In genomic region chr14:67816326-67817009, GRCh38 we compare ENCODE assay signal across 8 cellular contexts. TPM values are rescaled to one million over a fixed set of nuclear protein-coding genes. Genes with fewer than 3 reads are reported as not detected.
A peak's percentile ranks its signal among the peaks of the same experiment; 100 is the strongest.
DNase-seq lines count a peak whose midpoint lies in the region; ATAC-seq, FAIRE-seq and TF ChIP-seq lines count a peak whose summit lies in the region.

ZFYVE26 (minus strand) TSS chr14:67816590; CDS start chr14:67815963, 627 bp downstream.

- H3K4me2 ChIP-seq in astrocyte (ENCODE audit: low read length): peak within 1 kb of the TSS; percentile 93

- H2AFZ ChIP-seq in astrocyte (ENCODE audit: low read depth, low read length): peak within 1 kb of the TSS; percentile 77

- no peak for TF ChIP-seq CTCF in astrocyte (IDR thresholded peaks at IDR 0.05; ENCODE audit: insufficient read depth, low read depth, low read length)

- intact Hi-C loops in aorta (cut with DNase I): no loop called here

- no peaks in the 10 kb centered on the region for H3K27me3 Mint-ChIP-seq in T-helper 2 cell treated with Interferon-gamma antibody and Interleukin-4, amounts not matched to agents 5 μg/mL and 100 μg/mL, for 36 hours (ENCODE audit: low read depth)
- H3K27me3 Mint-ChIP-seq in astrocyte (ENCODE audit: low read depth, unreplicated experiment): no peaks in the 10 kb centered on the region

- DNase-seq in NCI-H1930 (lab: John Stamatoyannopoulos, UW) (peak; percentile 92), astrocyte (ENCODE audit: low read depth) (peak; percentile 89), hepatic stellate cell (ENCODE audit: low spot score) (peak; percentile 95), aorta (peak; percentile 93 to 95)
- DNase-seq in T-helper 2 cell treated with Interferon-gamma antibody and Interleukin-4, amounts not matched to agents 5 μg/mL and 100 μg/mL, for 36 hours (ENCODE audit: low spot score): peak; percentile 90

- H3K4me3 ChIP-seq in astrocyte (ENCODE audit: insufficient read depth, low read depth, low read length) (peak within 1 kb of the TSS; percentile 80), rectal smooth muscle tissue (ENCODE audit: low read length) (peak within 1 kb of the TSS; percentile 97), aorta (ENCODE audit: low read length in 2 of 2) (peak within 1 kb of the TSS; percentile 70 to 94)

- no peaks in the 10 kb centered on the region for H3K36me3 Mint-ChIP-seq in T-helper 2 cell treated with Interferon-gamma antibody and Interleukin-4, amounts not matched to agents 5 μg/mL and 100 μg/mL, for 36 hours (ENCODE audit: low read depth)
- H3K36me3 Mint-ChIP-seq in astrocyte (ENCODE audit: low read depth, unreplicated experiment): peaks cover 3% of the 10 kb centered on the region

- H3K36me3 ChIP-seq in astrocyte (ENCODE audit: insufficient read depth, low read length) (peaks cover 3% of the 10 kb centered on the region), rectal smooth muscle tissue (ENCODE audit: control insufficient read depth, insufficient read depth, low read length) (no peaks in the 10 kb centered on the region), aorta (ENCODE audit: control insufficient read depth in 1 of 2, insufficient read depth in 2 of 2, low read length in 1 of 2) (no peaks in the 10 kb centered on the region)

- H3K27me3 ChIP-seq in astrocyte (ENCODE audit: insufficient read depth, low read length): no peaks in the 10 kb centered on the region
- H3K27me3 ChIP-seq in rectal smooth muscle tissue (ENCODE audit: control insufficient read depth, insufficient read depth, low read length): no peaks in the 10 kb centered on the region
- H3K27me3 ChIP-seq in aorta (ENCODE audit: control insufficient read depth in 1 of 2, insufficient read depth in 2 of 2, low read length in 1 of 2): no peaks in the 10 kb centered on the region

- ATAC-seq in GM18502 (IDR thresholded peaks at IDR 0.05; ENCODE audit: poor library complexity, unreplicated experiment): peak; percentile 77
- peak; percentile 92 for ATAC-seq in HG02970 (IDR thresholded peaks at IDR 0.05; ENCODE audit: low FRiP score, unreplicated experiment)
- ATAC-seq in aorta (ENCODE audit: low FRiP score): peak; percentile 95

- H3K9ac ChIP-seq in astrocyte (ENCODE audit: low read length) (peak within 1 kb of the TSS; percentile 89), rectal smooth muscle tissue (ENCODE audit: low read length) (peak within 1 kb of the TSS; percentile 87)

- no peaks in the 10 kb centered on the region for H3K9me3 ChIP-seq in astrocyte (ENCODE audit: insufficient read depth, low read depth, low read length)
- no peaks in the 10 kb centered on the region for H3K9me3 ChIP-seq in aorta (ENCODE audit: control insufficient read depth, low read length)

- H4K20me1 ChIP-seq in astrocyte (ENCODE audit: insufficient read depth, low read length): no peaks in the 10 kb centered on the region

- no peak for FAIRE-seq in astrocyte (lab: Jason Lieb, UNC)

- peak within 1 kb of the TSS; percentile 92 for H3K4me3 Mint-ChIP-seq in T-helper 2 cell treated with Interferon-gamma antibody and Interleukin-4, amounts not matched to agents 5 μg/mL and 100 μg/mL, for 36 hours
- H3K4me3 Mint-ChIP-seq in astrocyte (ENCODE audit: unreplicated experiment): peak within 1 kb of the TSS; percentile 95

- H3K27ac ChIP-seq in astrocyte (ENCODE audit: low read depth, low read length) (peak within 1 kb of the TSS; percentile 82), rectal smooth muscle tissue (ENCODE audit: low read depth, low read length) (peak within 1 kb of the TSS; percentile 87), aorta (ENCODE audit: low read depth in 1 of 2, low read length in 2 of 2) (peak within 1 kb of the TSS in 1 of 2 donors; percentile 62)

- H3K4me1 Mint-ChIP-seq in T-helper 2 cell treated with Interferon-gamma antibody and Interleukin-4, amounts not matched to agents 5 μg/mL and 100 μg/mL, for 36 hours (ENCODE audit: low read depth): peaks cover 30% of the 10 kb centered on the region
- H3K4me1 Mint-ChIP-seq in astrocyte (ENCODE audit: low read depth, unreplicated experiment): peaks cover 11% of the 10 kb centered on the region

- H3K27ac Mint-ChIP-seq in T-helper 2 cell treated with Interferon-gamma antibody and Interleukin-4, amounts not matched to agents 5 μg/mL and 100 μg/mL, for 36 hours: peak within 1 kb of the TSS; percentile 93
- peak within 1 kb of the TSS; percentile 90 for H3K27ac Mint-ChIP-seq in astrocyte (ENCODE audit: unreplicated experiment)

- no peaks in the 10 kb centered on the region for H3K9me3 Mint-ChIP-seq in T-helper 2 cell treated with Interferon-gamma antibody and Interleukin-4, amounts not matched to agents 5 μg/mL and 100 μg/mL, for 36 hours
- no peaks in the 10 kb centered on the region for H3K9me3 Mint-ChIP-seq in astrocyte (ENCODE audit: unreplicated experiment)

- peaks cover 21% of the 10 kb centered on the region for H3K79me2 ChIP-seq in astrocyte (ENCODE audit: insufficient read depth, low read length)

- peaks cover 16% of the 10 kb centered on the region for H3K4me1 ChIP-seq in astrocyte (ENCODE audit: insufficient read depth, low read length)
- H3K4me1 ChIP-seq in rectal smooth muscle tissue (ENCODE audit: control insufficient read depth, insufficient read depth, low read length): peaks cover 5% of the 10 kb centered on the region
- H3K4me1 ChIP-seq in aorta (ENCODE audit: control insufficient read depth in 1 of 2, insufficient read depth in 2 of 2, low read length in 2 of 2): no peaks in the 10 kb centered on the region

- 0% methylated on average over 26 of the region's 26 CpGs for WGBS in aorta, 2 donors

RNA-seq across cellular contexts. Expression of gene ZFYVE26, which starts in this region (rescaled TPM):
- total RNA-seq in astrocyte (26.3 and 27.4 TPM in 2 replicates), aorta (10 to 100 TPM; 21.9 to 34.9 TPM)
- 1 to 10 TPM; 5.9 to 6.2 TPM for polyA plus RNA-seq in aorta
